9 cellular contexts compared by ENCODE assay signal in genomic region chr6:36592221-36592655, GRCh38. TPM values are rescaled to one million over a fixed set of nuclear protein-coding genes. Genes with fewer than 3 reads are reported as not detected.
A peak's percentile ranks its signal among the peaks of the same experiment; 100 is the strongest.
DNase-seq lines count a peak whose midpoint lies in the region; ATAC-seq, FAIRE-seq and TF ChIP-seq lines count a peak whose summit lies in the region.
"Had no signal": no experiment of that assay in that cellular context is flagged by ENCODE, and none has a peak within 500 bp of the region (broad histone marks: within the 10 kb centered on the region; RNA-seq: fewer than 3 reads in every experiment).

No MANE protein-coding gene starts in this region.

- H4K5ac ChIP-seq in IMR-90 (ENCODE audit: low read depth, low read length): no peak overlapping the region

- peak; percentile 80 for FAIRE-seq in GM19239 (lab: Jason Lieb, UNC)

- H2BK20ac ChIP-seq in IMR-90 (ENCODE audit: low read depth, low read length): no peak overlapping the region

- no TSS peak for BruUV-seq in IMR-90 (replicated peaks; lab: Mats Ljungman, UMichigan)

- no peak overlapping the region for H2AK9ac ChIP-seq in IMR-90 (replicated peaks; ENCODE audit: low read depth, low read length, poor library complexity)

- H4K8ac ChIP-seq in IMR-90 (ENCODE audit: low read depth in 2 of 2, low read length in 2 of 2): no peak overlapping the region

- dilution Hi-C loops in IMR-90 (cut with HindIII; ENCODE audit: low sequenced_read_pairs, unreplicated experiment): no loop called here

- no peak overlapping the region for H3K9ac ChIP-seq in IMR-90 (ENCODE audit: low read depth, low read length)
- no peak overlapping the region for H3K9ac ChIP-seq in smooth muscle cell (ENCODE audit: low read depth)

- H3K9me3 ChIP-seq in CD4-positive, alpha-beta memory T cell (ENCODE audit: control insufficient read depth in 1 of 2, low read length in 2 of 2): no peaks in the 10 kb centered on the region
- H3K9me3 ChIP-seq in IMR-90 (ENCODE audit: control insufficient read depth, insufficient read depth, low read length) (no peaks in the 10 kb centered on the region), smooth muscle cell (replicated peaks; ENCODE audit: low read depth) (no peaks in the 10 kb centered on the region)
- H3K9me3 ChIP-seq in effector memory CD4-positive, alpha-beta T cell (ENCODE audit: control insufficient read depth, low read length): no peaks in the 10 kb centered on the region

- H3K36me3 ChIP-seq in CD4-positive, alpha-beta memory T cell (ENCODE audit: insufficient read depth, low read length): peaks cover 7% of the 10 kb centered on the region
- H3K36me3 ChIP-seq in IMR-90 (ENCODE audit: control insufficient read depth, insufficient read depth, low read length): peaks cover 6% of the 10 kb centered on the region
- peaks cover 11% of the 10 kb centered on the region for H3K36me3 ChIP-seq in effector memory CD4-positive, alpha-beta T cell (ENCODE audit: control insufficient read depth, insufficient read depth, low read length)
- no peaks in the 10 kb centered on the region for H3K36me3 ChIP-seq in smooth muscle cell (ENCODE audit: low read depth)

- H3K27me3 Mint-ChIP-seq in CD4-positive, alpha-beta memory T cell: no peaks in the 10 kb centered on the region

- H3K27ac ChIP-seq in CD4-positive, alpha-beta memory T cell (ENCODE audit: low read depth, low read length): peak overlapping the region; percentile 50
- no peak overlapping the region for H3K27ac ChIP-seq in IMR-90 (ENCODE audit: insufficient read depth, low read length)
- H3K27ac ChIP-seq in effector memory CD4-positive, alpha-beta T cell (ENCODE audit: insufficient read depth, low read length, poor library complexity, severe bottlenecking): peak overlapping the region; percentile 7
- H3K27ac ChIP-seq in smooth muscle cell (ENCODE audit: low read depth): no peak overlapping the region
- H3K27ac ChIP-seq: brain microvascular endothelial cell had no signal

- H3K56ac ChIP-seq in IMR-90 (ENCODE audit: extremely low read depth, insufficient read depth, low read length): no peak overlapping the region

- no peak overlapping the region for H3K4ac ChIP-seq in IMR-90 (ENCODE audit: low read depth, low read length)

- peaks cover 26% of the 10 kb centered on the region for H3K4me1 ChIP-seq in CD4-positive, alpha-beta memory T cell (ENCODE audit: insufficient read depth, low read length)
- H3K4me1 ChIP-seq in IMR-90 (ENCODE audit: control insufficient read depth, insufficient read depth, low read length) (0 out of 2 replicates have a peak, but pooled peaks cover 1% of the 10 kb centered on the region), smooth muscle cell (ENCODE audit: low read depth) (peaks cover 5% of the 10 kb centered on the region)
- H3K4me1 ChIP-seq in effector memory CD4-positive, alpha-beta T cell (ENCODE audit: control insufficient read depth, insufficient read depth, low read length, poor library complexity, severe bottlenecking): peaks cover 9% of the 10 kb centered on the region

- peaks cover 0 to 15% (median 0%) of the 10 kb centered on the region in 8 donors for H3K9me3 Mint-ChIP-seq in CD4-positive, alpha-beta memory T cell

- H2BK120ac ChIP-seq in IMR-90 (ENCODE audit: low read depth, low read length): no peak overlapping the region

- 80% methylated on average over 2 of the region's 12 CpGs; no CpG with 5 or more reads in 1 of the 2 experiments for WGBS in IMR-90 (ENCODE audit: extremely low coverage in 2 of 2, insufficient read length in 1 of 2), 2 experiments
- 91% methylated on average over 12 of the region's 12 CpGs for WGBS in smooth muscle cell (ENCODE audit: low lambda C conversion rate)

- H3K4me2 ChIP-seq in IMR-90 (ENCODE audit: low read depth, low read length) (no peak overlapping the region), smooth muscle cell (no peak overlapping the region)

- H2BK5ac ChIP-seq in IMR-90 (ENCODE audit: low read depth, low read length, poor library complexity, severe bottlenecking): no peak overlapping the region

- H3K9me1 ChIP-seq in IMR-90 (ENCODE audit: insufficient read depth, low read length): no peaks in the 10 kb centered on the region; the same call in 1 of the 2 replicates

- DNase-seq in CD4-positive, alpha-beta memory T cell: peak in 1 of 5 donors; percentile 4
- DNase-seq in GM19239 (ENCODE audit: insufficient read length, low spot score) (peak; percentile 50), IMR-90 (no peak), NOMO-1 treated with dmso at 0.1 percent for 144 hours (lab: John Stamatoyannopoulos, UW; ENCODE audit: unreplicated experiment) (no peak), GF-D8 (lab: John Stamatoyannopoulos, UW) (no peak), NCI-H526 treated with DMSO at 0.1 percent for 48 hours (lab: John Stamatoyannopoulos, UW) (no peak), smooth muscle cell (lab: John Stamatoyannopoulos, UW; ENCODE audit: unreplicated experiment) (no peak)
- DNase-seq in effector memory CD4-positive, alpha-beta T cell: no peak
- DNase-seq: brain microvascular endothelial cell had no signal

- H3K27ac Mint-ChIP-seq in CD4-positive, alpha-beta memory T cell: peak overlapping the region; percentile 95 to 98 (median 97)

- peak overlapping the region; percentile 14; the same call in 1 of the 2 replicates for H3K23ac ChIP-seq in IMR-90 (ENCODE audit: low read depth, low read length)

- H3K14ac ChIP-seq in IMR-90 (replicated peaks; ENCODE audit: low read depth, low read length): no peak overlapping the region

- peaks cover 7 to 40% (median 21%) of the 10 kb centered on the region in 4 donors for H3K4me1 Mint-ChIP-seq in CD4-positive, alpha-beta memory T cell

- 0 out of 3 replicates have a peak overlapping the region, but pooled peaks have one; percentile 22 for H2BK15ac ChIP-seq in IMR-90 (ENCODE audit: low read depth, low read length)

- peaks cover 13 to 26% of the 10 kb centered on the region in 2 experiments for H3K79me1 ChIP-seq in IMR-90 (ENCODE audit: low read depth in 1 of 2, low read length in 2 of 2)

- CTCF ChIA-PET in CD4-positive, alpha-beta memory T cell (lab: Charles Lee; ENCODE audit: partially characterized antibody): interaction anchor here (0.7 to 1.1 kb wide), 2 partner anchors 10 to 48 kb away, joined by 3 read pairs; no protein-coding TSS in a partner anchor
- CTCF ChIA-PET in IMR-90 (lab: Yijun Ruan, JAX): interaction anchor here (0.6 kb wide), 1 partner anchor 182 kb away, joined by 3 read pairs; no protein-coding TSS in a partner anchor

- TF ChIP-seq RAD21 in IMR-90 (IDR thresholded peaks at IDR 0.05; ENCODE audit: low read length): no peak

- POLR2A ChIA-PET in CD4-positive, alpha-beta memory T cell (lab: Charles Lee; ENCODE audit: partially characterized antibody): interaction anchor here (0.6 to 12.4 kb wide), 9 partner anchors 11 to 135 kb away, joined by 3 to 214 read pairs (median 4); partner anchors contain the start of gene STK38
- POLR2A ChIA-PET in IMR-90 (lab: Charles Lee; ENCODE audit: unreplicated experiment): no interaction called here

- no peak overlapping the region for H3K4me3 ChIP-seq in CD4-positive, alpha-beta memory T cell (ENCODE audit: low read length in 2 of 2)
- H3K4me3 ChIP-seq in IMR-90 (ENCODE audit: insufficient read depth, low read depth, low read length): no peak overlapping the region
- no peak overlapping the region for H3K4me3 ChIP-seq in effector memory CD4-positive, alpha-beta T cell (ENCODE audit: insufficient read depth, low read depth, low read length, poor library complexity, severe bottlenecking)
- H3K4me3 ChIP-seq in smooth muscle cell: no peak overlapping the region

- no peak overlapping the region for H2AK5ac ChIP-seq in IMR-90 (ENCODE audit: low read depth, low read length)

- no peak overlapping the region for H3K18ac ChIP-seq in IMR-90 (ENCODE audit: low read depth, low read length)

- H3K4me3 Mint-ChIP-seq in CD4-positive, alpha-beta memory T cell: peak overlapping the region; percentile 69 to 83 (median 76)

- peaks cover 16% of the 10 kb centered on the region for H3F3A ChIP-seq in smooth muscle cell (ENCODE audit: low read depth)

- H3K79me2 ChIP-seq in smooth muscle cell (ENCODE audit: low read depth): peaks cover 30% of the 10 kb centered on the region

- TF ChIP-seq POLR2A in IMR-90 (IDR thresholded peaks at IDR 0.05; ENCODE audit: low read depth, low read length): no peak

- in situ Hi-C loops in IMR-90 (cut with MboI; ENCODE audit: low sequenced_read_pairs): loop anchor here (5.0 kb wide), 1 partner anchor 45 kb away; the partner anchor contains the start of gene STK38

- intact Hi-C loops in CD4-positive, alpha-beta memory T cell (cut with micrococcal nuclease): no loop called here
- intact Hi-C loops in IMR-90 (cut with micrococcal nuclease): no loop called here

- no peaks in the 10 kb centered on the region for H3K27me3 ChIP-seq in CD4-positive, alpha-beta memory T cell (ENCODE audit: insufficient read depth, low read length)
- H3K27me3 ChIP-seq in IMR-90 (ENCODE audit: control insufficient read depth, insufficient read depth, low read length) (no peaks in the 10 kb centered on the region), smooth muscle cell (ENCODE audit: low read depth) (no peaks in the 10 kb centered on the region)
- no peaks in the 10 kb centered on the region for H3K27me3 ChIP-seq in effector memory CD4-positive, alpha-beta T cell (replicated peaks; ENCODE audit: control insufficient read depth, insufficient read depth, low read length, poor library complexity, severe bottlenecking)
- H3K27me3 ChIP-seq: brain microvascular endothelial cell had no signal

- H2AFZ ChIP-seq in IMR-90 (replicated peaks; ENCODE audit: low read length, poor library complexity) (no peak overlapping the region), smooth muscle cell (ENCODE audit: low read depth) (no peak overlapping the region)

- no peak for TF ChIP-seq CTCF in IMR-90 (conservative IDR thresholded peaks at IDR 0.05; ENCODE audit: low read depth, low read length)
- no peak for TF ChIP-seq CTCF in smooth muscle cell (IDR thresholded peaks at IDR 0.05; ENCODE audit: borderline replicate concordance, insufficient read depth, poor library complexity, severe bottlenecking)

- peak overlapping the region; percentile 36; the same call in 1 of the 2 replicates for H4K91ac ChIP-seq in IMR-90 (ENCODE audit: insufficient read depth, low read depth, low read length)

- peaks cover 31% of the 10 kb centered on the region for H4K20me1 ChIP-seq in IMR-90 (ENCODE audit: insufficient read depth, low read length)
- H4K20me1 ChIP-seq in smooth muscle cell (ENCODE audit: low read depth): peaks cover 29% of the 10 kb centered on the region

- ATAC-seq in IMR-90 (ENCODE audit: low read depth): no peak

- peaks cover 27 to 30% of the 10 kb centered on the region in 2 donors for H3K36me3 Mint-ChIP-seq in CD4-positive, alpha-beta memory T cell

RNA-seq across cellular contexts. Expression of gene SRSF3, which starts 1.9 kb away (rescaled TPM):
- total RNA-seq in CD4-positive, alpha-beta memory T cell: 100 to 1,000 TPM; 337 to 350 TPM
- 100 to 1,000 TPM; 293 to 328 TPM for polyA plus RNA-seq in CD4-positive, alpha-beta memory T cell
- total RNA-seq in IMR-90 (2012; rRNA removed): 237 and 256 TPM in 2 replicates
- 297 and 394 TPM in 2 replicates for polyA plus RNA-seq in IMR-90 (2012; rRNA removed)
- 52.5 and 172 TPM in 2 replicates for polyA plus RNA-seq in IMR-90 (2012; cell fraction: cytosol; rRNA removed)
- 113 and 275 TPM in 2 replicates for polyA plus RNA-seq in IMR-90 (2012; cell fraction: nucleus; rRNA removed; ENCODE audit: low replicate concordance)
- 158 and 178 TPM in 2 replicates for total RNA-seq in smooth muscle cell
- 163 and 179 TPM in 2 replicates for polyA plus RNA-seq in smooth muscle cell

RNA-seq across cellular contexts. Expression of gene STK38, which starts 45.0 kb away (rescaled TPM):
- total RNA-seq in CD4-positive, alpha-beta memory T cell: 100 to 1,000 TPM; 186 to 190 TPM
- 100 to 1,000 TPM in 1 of 2 donors, 10 to 100 TPM in 1; 54.3 to 124 TPM for polyA plus RNA-seq in CD4-positive, alpha-beta memory T cell
- total RNA-seq in IMR-90 (2012; rRNA removed): 9.7 and 10.6 TPM in 2 replicates
- polyA plus RNA-seq in IMR-90 (2012; rRNA removed): 14.6 and 19.7 TPM in 2 replicates
- 4.8 and 5.6 TPM in 2 replicates for polyA plus RNA-seq in IMR-90 (2012; cell fraction: cytosol; rRNA removed)
- polyA plus RNA-seq in IMR-90 (2012; cell fraction: nucleus; rRNA removed; ENCODE audit: low replicate concordance): 7.4 and 39.5 TPM in 2 replicates
- 34.6 and 38.3 TPM in 2 replicates for total RNA-seq in smooth muscle cell
- 30.8 and 34.5 TPM in 2 replicates for polyA plus RNA-seq in smooth muscle cell

Comparison
In these comparisons a context has a peak if more than half of its experiments do, and no peak if none do; other contexts are left out.
1. H3K27ac ChIP-seq: peak in CD4-positive, alpha-beta memory T cell (single experiment) and effector memory CD4-positive, alpha-beta T cell (single experiment); none in IMR-90 (single experiment) and smooth muscle cell (single experiment).